ENCODE assay signal across 1 cellular context in the genomic region with DNA sequence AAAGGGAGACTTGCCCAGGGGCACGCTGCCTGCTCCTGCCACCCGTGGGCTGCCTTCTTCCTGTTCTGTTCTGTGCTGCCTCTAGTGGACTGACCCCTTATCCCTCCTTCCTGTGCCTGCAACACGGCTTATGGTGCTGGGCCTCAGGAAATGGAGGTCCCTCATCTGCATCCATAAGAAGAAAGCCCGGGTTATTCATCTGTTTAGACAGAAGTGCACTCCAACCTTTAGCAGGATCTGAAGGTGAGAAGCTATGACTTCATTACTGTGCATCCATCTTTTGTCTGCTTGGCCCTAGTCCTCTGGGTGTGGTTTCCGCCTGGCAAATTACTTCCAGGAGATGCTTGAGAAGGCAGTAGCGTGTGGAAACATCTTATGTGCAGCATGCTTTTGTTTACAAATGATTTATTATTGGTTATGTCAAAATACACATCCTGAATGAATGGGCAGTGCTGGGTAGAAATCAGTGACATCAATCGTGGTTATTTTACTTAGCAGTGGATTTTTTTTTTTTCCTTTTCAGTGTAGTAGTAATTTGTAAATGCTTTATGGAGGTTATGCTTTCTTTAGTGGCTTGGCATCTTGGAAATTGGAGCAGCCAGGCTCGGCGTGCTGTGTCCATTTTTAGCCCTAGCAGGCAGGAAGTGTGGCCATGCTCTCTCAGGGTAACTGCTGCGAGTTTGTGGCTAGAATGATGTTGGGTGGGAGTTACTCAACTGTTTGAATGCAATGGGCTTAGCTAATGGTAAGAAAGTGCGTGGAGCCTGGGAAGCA.
TF ChIP-seq lines count a peak whose summit lies in the region.

No MANE protein-coding gene starts in this region.

TF ChIP-seq in GM12878, 131 proteins besides CTCF, POLR2A, EP300 and RAD21 (continued from another document):
- TF ChIP-seq ATF2 (IDR thresholded peaks at IDR 0.05; ENCODE audit: low read length) (no peak), SRF (IDR thresholded peaks at IDR 0.05; ENCODE audit: low read depth in 2 of 2, low read length in 2 of 2) (no peak), CBFB (IDR thresholded peaks at IDR 0.05; ENCODE audit: low read depth) (no peak), RUNX3 (IDR thresholded peaks at IDR 0.05; ENCODE audit: low read length) (no peak), ZNF24 (IDR thresholded peaks at IDR 0.05) (no peak)
